1 cellular context compared by ENCODE assay signal in the genomic region with DNA sequence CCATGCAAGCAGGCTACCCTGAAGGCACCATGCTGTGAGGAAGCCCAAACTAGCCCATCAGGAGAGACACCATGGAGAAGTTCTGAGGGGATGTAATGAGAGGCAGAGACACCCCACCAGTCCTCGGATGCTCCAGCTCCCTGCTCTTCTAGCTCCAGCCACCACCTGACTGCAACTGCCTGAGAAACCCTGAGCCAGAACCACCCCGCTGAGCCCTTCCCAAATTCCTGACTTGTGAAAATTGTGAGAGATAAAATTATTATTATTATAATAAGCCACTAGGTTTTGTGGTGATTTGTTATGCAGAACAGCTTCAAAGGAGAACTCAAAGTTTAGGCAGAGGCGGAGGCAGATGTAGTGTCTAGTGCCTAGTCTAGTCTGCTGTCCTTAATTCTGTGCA.
TF ChIP-seq lines count a peak whose summit lies in the region.

No MANE protein-coding gene starts in this region.

TF ChIP-seq in HepG2, 621 proteins besides CTCF, POLR2A, EP300 and RAD21 (continued from another document):
- TF ChIP-seq GLI4 (CRISPR knock-in tag; IDR thresholded peaks at IDR 0.05; ENCODE audit: borderline replicate concordance), result 0 out of 2 replicates have a peak, but pooled peaks have one; percentile 64
- no peak for TF ChIP-seq XBP1 (CRISPR knock-in tag; IDR thresholded peaks at IDR 0.05)
- TF ChIP-seq ZNF788 (CRISPR knock-in tag; IDR thresholded peaks at IDR 0.05; ENCODE audit: borderline replicate concordance), result no peak
- no peak for TF ChIP-seq ZMYM2 (CRISPR knock-in tag; IDR thresholded peaks at IDR 0.05)
- TF ChIP-seq, protein P1, sequence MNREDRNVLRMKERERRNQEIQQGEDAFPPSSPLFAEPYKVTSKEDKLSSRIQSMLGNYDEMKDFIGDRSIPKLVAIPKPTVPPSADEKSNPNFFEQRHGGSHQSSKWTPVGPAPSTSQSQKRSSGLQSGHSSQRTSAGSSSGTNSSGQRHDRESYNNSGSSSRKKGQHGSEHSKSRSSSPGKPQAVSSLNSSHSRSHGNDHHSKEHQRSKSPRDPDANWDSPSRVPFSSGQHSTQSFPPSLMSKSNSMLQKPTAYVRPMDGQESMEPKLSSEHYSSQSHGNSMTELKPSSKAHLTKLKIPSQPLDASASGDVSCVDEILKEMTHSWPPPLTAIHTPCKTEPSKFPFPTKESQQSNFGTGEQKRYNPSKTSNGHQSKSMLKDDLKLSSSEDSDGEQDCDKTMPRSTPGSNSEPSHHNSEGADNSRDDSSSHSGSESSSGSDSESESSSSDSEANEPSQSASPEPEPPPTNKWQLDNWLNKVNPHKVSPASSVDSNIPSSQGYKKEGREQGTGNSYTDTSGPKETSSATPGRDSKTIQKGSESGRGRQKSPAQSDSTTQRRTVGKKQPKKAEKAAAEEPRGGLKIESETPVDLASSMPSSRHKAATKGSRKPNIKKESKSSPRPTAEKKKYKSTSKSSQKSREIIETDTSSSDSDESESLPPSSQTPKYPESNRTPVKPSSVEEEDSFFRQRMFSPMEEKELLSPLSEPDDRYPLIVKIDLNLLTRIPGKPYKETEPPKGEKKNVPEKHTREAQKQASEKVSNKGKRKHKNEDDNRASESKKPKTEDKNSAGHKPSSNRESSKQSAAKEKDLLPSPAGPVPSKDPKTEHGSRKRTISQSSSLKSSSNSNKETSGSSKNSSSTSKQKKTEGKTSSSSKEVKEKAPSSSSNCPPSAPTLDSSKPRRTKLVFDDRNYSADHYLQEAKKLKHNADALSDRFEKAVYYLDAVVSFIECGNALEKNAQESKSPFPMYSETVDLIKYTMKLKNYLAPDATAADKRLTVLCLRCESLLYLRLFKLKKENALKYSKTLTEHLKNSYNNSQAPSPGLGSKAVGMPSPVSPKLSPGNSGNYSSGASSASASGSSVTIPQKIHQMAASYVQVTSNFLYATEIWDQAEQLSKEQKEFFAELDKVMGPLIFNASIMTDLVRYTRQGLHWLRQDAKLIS (CRISPR knock-in tag; IDR thresholded peaks at IDR 0.05), result no peak
- TF ChIP-seq, protein P2, sequence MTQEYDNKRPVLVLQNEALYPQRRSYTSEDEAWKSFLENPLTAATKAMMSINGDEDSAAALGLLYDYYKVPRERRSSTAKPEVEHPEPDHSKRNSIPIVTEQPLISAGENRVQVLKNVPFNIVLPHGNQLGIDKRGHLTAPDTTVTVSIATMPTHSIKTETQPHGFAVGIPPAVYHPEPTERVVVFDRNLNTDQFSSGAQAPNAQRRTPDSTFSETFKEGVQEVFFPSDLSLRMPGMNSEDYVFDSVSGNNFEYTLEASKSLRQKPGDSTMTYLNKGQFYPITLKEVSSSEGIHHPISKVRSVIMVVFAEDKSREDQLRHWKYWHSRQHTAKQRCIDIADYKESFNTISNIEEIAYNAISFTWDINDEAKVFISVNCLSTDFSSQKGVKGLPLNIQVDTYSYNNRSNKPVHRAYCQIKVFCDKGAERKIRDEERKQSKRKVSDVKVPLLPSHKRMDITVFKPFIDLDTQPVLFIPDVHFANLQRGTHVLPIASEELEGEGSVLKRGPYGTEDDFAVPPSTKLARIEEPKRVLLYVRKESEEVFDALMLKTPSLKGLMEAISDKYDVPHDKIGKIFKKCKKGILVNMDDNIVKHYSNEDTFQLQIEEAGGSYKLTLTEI (CRISPR knock-in tag; conservative IDR thresholded peaks at IDR 0.05), result no peak
- TF ChIP-seq TMF1 (CRISPR knock-in tag; IDR thresholded peaks at IDR 0.05; ENCODE audit: low read depth), result peak; percentile 27; the same call in 1 of the 2 replicates
- TF ChIP-seq, protein P3, sequence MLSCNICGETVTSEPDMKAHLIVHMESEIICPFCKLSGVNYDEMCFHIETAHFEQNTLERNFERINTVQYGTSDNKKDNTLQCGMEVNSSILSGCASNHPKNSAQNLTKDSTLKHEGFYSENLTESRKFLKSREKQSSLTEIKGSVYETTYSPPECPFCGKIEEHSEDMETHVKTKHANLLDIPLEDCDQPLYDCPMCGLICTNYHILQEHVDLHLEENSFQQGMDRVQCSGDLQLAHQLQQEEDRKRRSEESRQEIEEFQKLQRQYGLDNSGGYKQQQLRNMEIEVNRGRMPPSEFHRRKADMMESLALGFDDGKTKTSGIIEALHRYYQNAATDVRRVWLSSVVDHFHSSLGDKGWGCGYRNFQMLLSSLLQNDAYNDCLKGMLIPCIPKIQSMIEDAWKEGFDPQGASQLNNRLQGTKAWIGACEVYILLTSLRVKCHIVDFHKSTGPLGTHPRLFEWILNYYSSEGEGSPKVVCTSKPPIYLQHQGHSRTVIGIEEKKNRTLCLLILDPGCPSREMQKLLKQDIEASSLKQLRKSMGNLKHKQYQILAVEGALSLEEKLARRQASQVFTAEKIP (CRISPR knock-in tag; IDR thresholded peaks at IDR 0.05; ENCODE audit: borderline replicate concordance), result no peak
- TF ChIP-seq, protein P4, sequence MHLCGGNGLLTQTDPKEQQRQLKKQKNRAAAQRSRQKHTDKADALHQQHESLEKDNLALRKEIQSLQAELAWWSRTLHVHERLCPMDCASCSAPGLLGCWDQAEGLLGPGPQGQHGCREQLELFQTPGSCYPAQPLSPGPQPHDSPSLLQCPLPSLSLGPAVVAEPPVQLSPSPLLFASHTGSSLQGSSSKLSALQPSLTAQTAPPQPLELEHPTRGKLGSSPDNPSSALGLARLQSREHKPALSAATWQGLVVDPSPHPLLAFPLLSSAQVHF (CRISPR knock-in tag; IDR thresholded peaks at IDR 0.05), result no peak
- TF ChIP-seq ZNF607 (CRISPR knock-in tag; IDR thresholded peaks at IDR 0.05; ENCODE audit: borderline replicate concordance), result no peak
- TF ChIP-seq, protein P5, sequence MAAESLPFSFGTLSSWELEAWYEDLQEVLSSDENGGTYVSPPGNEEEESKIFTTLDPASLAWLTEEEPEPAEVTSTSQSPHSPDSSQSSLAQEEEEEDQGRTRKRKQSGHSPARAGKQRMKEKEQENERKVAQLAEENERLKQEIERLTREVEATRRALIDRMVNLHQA (CRISPR knock-in tag; IDR thresholded peaks at IDR 0.05), result no peak
- TF ChIP-seq ZNF256 (CRISPR knock-in tag; conservative IDR thresholded peaks at IDR 0.05), result no peak
- no peak for TF ChIP-seq KLF9 (CRISPR knock-in tag; IDR thresholded peaks at IDR 0.05; ENCODE audit: low read depth)
- TF ChIP-seq, protein P6, sequence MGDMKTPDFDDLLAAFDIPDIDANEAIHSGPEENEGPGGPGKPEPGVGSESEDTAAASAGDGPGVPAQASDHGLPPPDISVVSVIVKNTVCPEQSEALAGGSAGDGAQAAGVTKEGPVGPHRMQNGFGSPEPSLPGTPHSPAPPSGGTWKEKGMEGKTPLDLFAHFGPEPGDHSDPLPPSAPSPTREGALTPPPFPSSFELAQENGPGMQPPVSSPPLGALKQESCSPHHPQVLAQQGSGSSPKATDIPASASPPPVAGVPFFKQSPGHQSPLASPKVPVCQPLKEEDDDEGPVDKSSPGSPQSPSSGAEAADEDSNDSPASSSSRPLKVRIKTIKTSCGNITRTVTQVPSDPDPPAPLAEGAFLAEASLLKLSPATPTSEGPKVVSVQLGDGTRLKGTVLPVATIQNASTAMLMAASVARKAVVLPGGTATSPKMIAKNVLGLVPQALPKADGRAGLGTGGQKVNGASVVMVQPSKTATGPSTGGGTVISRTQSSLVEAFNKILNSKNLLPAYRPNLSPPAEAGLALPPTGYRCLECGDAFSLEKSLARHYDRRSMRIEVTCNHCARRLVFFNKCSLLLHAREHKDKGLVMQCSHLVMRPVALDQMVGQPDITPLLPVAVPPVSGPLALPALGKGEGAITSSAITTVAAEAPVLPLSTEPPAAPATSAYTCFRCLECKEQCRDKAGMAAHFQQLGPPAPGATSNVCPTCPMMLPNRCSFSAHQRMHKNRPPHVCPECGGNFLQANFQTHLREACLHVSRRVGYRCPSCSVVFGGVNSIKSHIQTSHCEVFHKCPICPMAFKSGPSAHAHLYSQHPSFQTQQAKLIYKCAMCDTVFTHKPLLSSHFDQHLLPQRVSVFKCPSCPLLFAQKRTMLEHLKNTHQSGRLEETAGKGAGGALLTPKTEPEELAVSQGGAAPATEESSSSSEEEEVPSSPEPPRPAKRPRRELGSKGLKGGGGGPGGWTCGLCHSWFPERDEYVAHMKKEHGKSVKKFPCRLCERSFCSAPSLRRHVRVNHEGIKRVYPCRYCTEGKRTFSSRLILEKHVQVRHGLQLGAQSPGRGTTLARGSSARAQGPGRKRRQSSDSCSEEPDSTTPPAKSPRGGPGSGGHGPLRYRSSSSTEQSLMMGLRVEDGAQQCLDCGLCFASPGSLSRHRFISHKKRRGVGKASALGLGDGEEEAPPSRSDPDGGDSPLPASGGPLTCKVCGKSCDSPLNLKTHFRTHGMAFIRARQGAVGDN (CRISPR knock-in tag; IDR thresholded peaks at IDR 0.05), result peak; percentile 35; the same call in 1 of the 2 replicates
- TF ChIP-seq EEA1 (CRISPR knock-in tag; IDR thresholded peaks at IDR 0.05; ENCODE audit: borderline replicate concordance), result no peak
- TF ChIP-seq, protein P7, sequence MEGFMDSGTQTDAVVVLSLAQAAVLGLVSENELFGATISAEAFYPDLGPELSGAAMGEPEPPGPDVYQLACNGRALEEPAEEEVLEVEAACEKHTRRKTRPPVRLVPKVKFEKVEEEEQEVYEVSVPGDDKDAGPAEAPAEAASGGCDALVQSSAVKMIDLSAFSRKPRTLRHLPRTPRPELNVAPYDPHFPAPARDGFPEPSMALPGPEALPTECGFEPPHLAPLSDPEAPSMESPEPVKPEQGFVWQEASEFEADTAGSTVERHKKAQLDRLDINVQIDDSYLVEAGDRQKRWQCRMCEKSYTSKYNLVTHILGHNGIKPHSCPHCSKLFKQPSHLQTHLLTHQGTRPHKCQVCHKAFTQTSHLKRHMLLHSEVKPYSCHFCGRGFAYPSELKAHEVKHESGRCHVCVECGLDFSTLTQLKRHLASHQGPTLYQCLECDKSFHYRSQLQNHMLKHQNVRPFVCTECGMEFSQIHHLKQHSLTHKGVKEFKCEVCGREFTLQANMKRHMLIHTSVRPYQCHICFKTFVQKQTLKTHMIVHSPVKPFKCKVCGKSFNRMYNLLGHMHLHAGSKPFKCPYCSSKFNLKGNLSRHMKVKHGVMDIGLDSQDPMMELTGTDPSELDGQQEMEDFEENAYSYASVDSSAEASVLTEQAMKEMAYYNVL (CRISPR knock-in tag; IDR thresholded peaks at IDR 0.05; ENCODE audit: borderline replicate concordance), result no peak
- no peak for TF ChIP-seq TEAD3 (CRISPR knock-in tag; optimal IDR thresholded peaks at IDR 0.05; ENCODE audit: borderline replicate concordance)
- TF ChIP-seq, protein P8, sequence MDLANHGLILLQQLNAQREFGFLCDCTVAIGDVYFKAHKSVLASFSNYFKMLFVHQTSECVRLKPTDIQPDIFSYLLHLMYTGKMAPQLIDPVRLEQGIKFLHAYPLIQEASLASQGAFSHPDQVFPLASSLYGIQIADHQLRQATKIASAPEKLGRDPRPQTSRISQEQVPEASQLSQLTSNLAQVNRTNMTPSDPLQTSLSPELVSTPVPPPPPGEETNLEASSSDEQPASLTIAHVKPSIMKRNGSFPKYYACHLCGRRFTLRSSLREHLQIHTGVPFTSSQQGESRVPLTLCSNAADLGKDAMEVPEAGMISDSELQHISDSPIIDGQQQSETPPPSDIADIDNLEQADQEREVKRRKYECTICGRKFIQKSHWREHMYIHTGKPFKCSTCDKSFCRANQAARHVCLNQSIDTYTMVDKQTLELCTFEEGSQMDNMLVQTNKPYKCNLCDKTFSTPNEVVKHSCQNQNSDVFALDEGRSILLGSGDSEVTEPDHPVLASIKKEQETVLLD (CRISPR knock-in tag; IDR thresholded peaks at IDR 0.05; ENCODE audit: low read depth), result no peak
- TF ChIP-seq, protein P9, sequence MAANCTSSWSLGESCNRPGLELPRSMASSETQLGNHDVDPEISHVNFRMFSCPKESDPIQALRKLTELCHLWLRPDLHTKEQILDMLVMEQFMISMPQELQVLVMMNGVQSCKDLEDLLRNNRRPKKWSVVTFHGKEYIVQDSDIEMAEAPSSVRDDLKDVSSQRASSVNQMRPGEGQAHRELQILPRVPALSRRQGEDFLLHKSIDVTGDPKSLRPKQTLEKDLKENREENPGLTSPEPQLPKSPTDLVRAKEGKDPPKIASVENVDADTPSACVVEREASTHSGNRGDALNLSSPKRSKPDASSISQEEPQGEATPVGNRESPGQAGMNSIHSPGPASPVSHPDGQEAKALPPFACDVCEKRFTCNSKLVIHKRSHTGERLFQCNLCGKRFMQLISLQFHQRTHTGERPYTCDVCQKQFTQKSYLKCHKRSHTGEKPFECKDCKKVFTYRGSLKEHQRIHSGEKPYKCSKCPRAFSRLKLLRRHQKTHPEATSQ (CRISPR knock-in tag; IDR thresholded peaks at IDR 0.05; ENCODE audit: borderline replicate concordance), result no peak
- no peak for TF ChIP-seq ZBTB7A (CRISPR knock-in tag; IDR thresholded peaks at IDR 0.05)
- no peak for TF ChIP-seq ZNF768 (CRISPR knock-in tag; IDR thresholded peaks at IDR 0.05)
- no peak for TF ChIP-seq KMT2B (CRISPR knock-in tag; IDR thresholded peaks at IDR 0.05)
- TF ChIP-seq ZNF234 (CRISPR knock-in tag; conservative IDR thresholded peaks at IDR 0.05), result no peak
- TF ChIP-seq MBNL3 (CRISPR knock-in tag; conservative IDR thresholded peaks at IDR 0.05), result no peak
- TF ChIP-seq YY1 (IDR thresholded peaks at IDR 0.05; ENCODE audit: insufficient read depth, insufficient replicate concordance, low read depth, low read length), result no peak
- no peak for TF ChIP-seq MED8 (CRISPR knock-in tag; IDR thresholded peaks at IDR 0.05; ENCODE audit: insufficient replicate concordance)
- TF ChIP-seq, protein P10, sequence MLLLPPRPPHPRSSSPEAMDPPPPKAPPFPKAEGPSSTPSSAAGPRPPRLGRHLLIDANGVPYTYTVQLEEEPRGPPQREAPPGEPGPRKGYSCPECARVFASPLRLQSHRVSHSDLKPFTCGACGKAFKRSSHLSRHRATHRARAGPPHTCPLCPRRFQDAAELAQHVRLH (CRISPR knock-in tag; IDR thresholded peaks at IDR 0.05; ENCODE audit: borderline replicate concordance, low read depth), result no peak
- TF ChIP-seq CHCHD3 (CRISPR knock-in tag; IDR thresholded peaks at IDR 0.05), result no peak
